8 cellular contexts compared by ENCODE assay signal in genomic region chr7:5898480-5899224, GRCh38. TPM values are rescaled to one million over a fixed set of nuclear protein-coding genes. Genes with fewer than 3 reads are reported as not detected.
A peak's percentile ranks its signal among the peaks of the same experiment; 100 is the strongest.
DNase-seq lines count a peak whose midpoint lies in the region; ATAC-seq, FAIRE-seq and TF ChIP-seq lines count a peak whose summit lies in the region.
"Not testable (repeated sequence)": the region's sequence is repeated elsewhere in the genome, so short reads cannot be mapped to it uniquely, and the experiment has no call there.

TSS of gene CCZ1 (plus strand) at chr7:5898733. CDS start at chr7:5898800, 67 bp downstream.

- H3K4me3 ChIP-seq in esophagus muscularis mucosa = peak within 1 kb of the TSS; percentile 54 to 64 (median 58)

- not testable (repeated sequence) for H3K9me3 Mint-ChIP-seq in activated T-cell treated with anti-CD3 and anti-CD28 coated beads, Interleukin-2, amount 50 U/mL, for 4 hours

- intact Hi-C loops in esophagus muscularis mucosa (cut with DNase I) = not testable (repeated sequence)

- not testable (repeated sequence) for TF ChIP-seq POLR2A in esophagus muscularis mucosa (IDR thresholded peaks at IDR 0.05; ENCODE audit: low read depth)

- 0% methylated on average over 8 of the region's 64 CpGs for WGBS in esophagus muscularis mucosa

- peak; percentile 44 for DNase-seq in DMS114 treated with DMSO at 0.1 percent for 48 hours (lab: John Stamatoyannopoulos, UW; ENCODE audit: unreplicated experiment)
- peak; percentile 56 for DNase-seq in HTR-8/SVneo (ENCODE audit: insufficient read length, low spot score)
- peak; percentile 30 for DNase-seq in RCC 7860 (ENCODE audit: low spot score)
- peak; percentile 58 for DNase-seq in activated T-cell treated with anti-CD3 and anti-CD28 coated beads, Interleukin-2, amount 50 U/mL, for 4 hours
- DNase-seq in esophagus muscularis mucosa (ENCODE audit: extremely low spot score) = not testable (repeated sequence)
- DNase-seq in myocyte (ENCODE audit: low read depth) = peak; percentile 69
- DNase-seq in stimulated activated CD8-positive, alpha-beta memory T cell treated with anti-CD3 and anti-CD28 coated beads, Interleukin-4, amount 100 ng/mL, for 4 hours (ENCODE audit: low read depth in 2 of 2, low spot score in 1 of 2) = peak; percentile 51 to 62

- H3K4me3 Mint-ChIP-seq in activated T-cell treated with anti-CD3 and anti-CD28 coated beads, Interleukin-2, amount 50 U/mL, for 4 hours = peak within 1 kb of the TSS; percentile 84

- not testable (repeated sequence) for TF ChIP-seq EP300 in esophagus muscularis mucosa (IDR thresholded peaks at IDR 0.05)

- peak; percentile 93 for ATAC-seq in GM21423 (IDR thresholded peaks at IDR 0.05; ENCODE audit: unreplicated experiment)
- peak; percentile 94 to 97 for ATAC-seq in activated T-cell treated with anti-CD3 and anti-CD28 coated beads, Interleukin-2, amount 50 U/mL, for 4 hours

- H3K27me3 ChIP-seq in esophagus muscularis mucosa = not testable (repeated sequence)

- peak in 2 of 3 experiments; percentile 13 to 29 for TF ChIP-seq CTCF in esophagus muscularis mucosa (IDR thresholded peaks at IDR 0.05)

- H3K36me3 Mint-ChIP-seq in activated T-cell treated with anti-CD3 and anti-CD28 coated beads, Interleukin-2, amount 50 U/mL, for 4 hours (ENCODE audit: insufficient read depth) = not testable (repeated sequence)

- FAIRE-seq in HTR-8/SVneo (lab: Jason Lieb, UNC) = peak; percentile 33
- FAIRE-seq in RCC 7860 (lab: Jason Lieb, UNC) = not testable (repeated sequence)

- not testable (repeated sequence) for H3K9me3 ChIP-seq in esophagus muscularis mucosa

- not testable (repeated sequence) for H3K27me3 Mint-ChIP-seq in activated T-cell treated with anti-CD3 and anti-CD28 coated beads, Interleukin-2, amount 50 U/mL, for 4 hours (ENCODE audit: low read depth)

- H3K4me1 ChIP-seq in esophagus muscularis mucosa = not testable (repeated sequence)

- not testable (repeated sequence) for H3K4me1 Mint-ChIP-seq in activated T-cell treated with anti-CD3 and anti-CD28 coated beads, Interleukin-2, amount 50 U/mL, for 4 hours (ENCODE audit: low read depth)

- H3K27ac ChIP-seq in esophagus muscularis mucosa (replicated peaks in 1 of 4) = peak within 1 kb of the TSS; percentile 68 to 74 (median 71)

- H3K36me3 ChIP-seq in esophagus muscularis mucosa = peaks cover 0 to 15% (median 4%) of the 10 kb centered on the region in 4 donors

RNA-seq across cellular contexts. Expression of gene CCZ1, which starts in this region (rescaled TPM):
- total RNA-seq in activated T-cell treated with anti-CD3 and anti-CD28 coated beads, Interleukin-2, amount 50 U/mL, for 4 hours = 100 to 1,000 TPM in 2 of 3 donors, 10 to 100 TPM in 1; 76.3 to 111 (median 109) TPM
- total RNA-seq in esophagus muscularis mucosa (10 to 100 TPM; 49.0 to 61.5 (median 54.7) TPM), myocyte (108 and 115 TPM in 2 replicates)
- polyA plus RNA-seq in myocyte (2012) = 90.0 TPM
